In genomic region chr6:53630533-53631269, GRCh38 we compare ENCODE assay signal across 13 cellular contexts. TPM values are rescaled to one million over a fixed set of nuclear protein-coding genes. Genes with fewer than 3 reads are reported as not detected.
DNase-seq lines count a peak whose midpoint lies in the region; ATAC-seq, FAIRE-seq and TF ChIP-seq lines count a peak whose summit lies in the region.
"Had no signal": no experiment of that assay in that cellular context is flagged by ENCODE, and none has a peak within 500 bp of the region (broad histone marks: within the 10 kb centered on the region; RNA-seq: fewer than 3 reads in every experiment).

No MANE protein-coding gene starts in this region.

- peaks cover 43% of the 10 kb centered on the region for H3K4me1 ChIP-seq in RWPE2 (ENCODE audit: insufficient read depth, poor library complexity, severe bottlenecking)

- no peak overlapping the region for H3K4me3 ChIP-seq in RWPE2 (ENCODE audit: severe bottlenecking)
- H3K4me3 ChIP-seq in lower leg skin (ENCODE audit: low read depth, poor library complexity, severe bottlenecking), result no peak overlapping the region
- H3K4me3 ChIP-seq: gastrocnemius medialis had no signal

- DNase-seq in GM12891 (ENCODE audit: insufficient read length, low spot score), result no peak
- DNase-seq in RWPE2 (ENCODE audit: low spot score), result no peak
- no peak for DNase-seq in memory B cell (ENCODE audit: low spot score in 2 of 2)
- DNase-seq in lower leg skin (ENCODE audit: low spot score in 2 of 2), result no peak
- no peak for DNase-seq in ureter (ENCODE audit: low spot score)
- DNase-seq in kidney glomerular epithelial cell (lab: John Stamatoyannopoulos, UW), result no peak
- DNase-seq: DMS79, gastrocnemius medialis, NCI-H2029, NCI-H524 treated with DMSO at 0.1 percent for 48 hours had no signal

- intact Hi-C loops in lower leg skin (cut with DNase I; ENCODE audit: low total_unique reads), result no loop called here

- H3K4me3 Mint-ChIP-seq in memory B cell, result peak overlapping the region; percentile 56

- H3K9me3 ChIP-seq in RWPE2 (ENCODE audit: severe bottlenecking), result no peaks in the 10 kb centered on the region
- H3K9me3 ChIP-seq: gastrocnemius medialis had no signal

- no peak for TF ChIP-seq CTCF in RWPE2 (IDR thresholded peaks at IDR 0.05; ENCODE audit: poor library complexity, severe bottlenecking)
- TF ChIP-seq CTCF in lower leg skin (IDR thresholded peaks at IDR 0.05), result no peak

- H3K27me3 Mint-ChIP-seq in memory B cell, result peaks cover 3% of the 10 kb centered on the region

- H3K27ac Mint-ChIP-seq in memory B cell, result peak overlapping the region; percentile 78

- no peaks in the 10 kb centered on the region for H3K27me3 ChIP-seq in RWPE2 (ENCODE audit: insufficient read depth, poor library complexity, severe bottlenecking)
- H3K27me3 ChIP-seq: gastrocnemius medialis had no signal

- no peaks in the 10 kb centered on the region for H3K36me3 ChIP-seq in RWPE2 (ENCODE audit: low read depth)
- H3K36me3 ChIP-seq: gastrocnemius medialis had no signal

- 79 to 90% methylated on average over 6 of the region's 6 CpGs for WGBS in lower leg skin, 2 donors

- H3K36me3 Mint-ChIP-seq in memory B cell, result no peaks in the 10 kb centered on the region

- peak overlapping the region; percentile 99 for H3K27ac ChIP-seq in RWPE2 (ENCODE audit: poor library complexity, severe bottlenecking)

- no peak for FAIRE-seq in GM12891 (lab: Jason Lieb, UNC)

- TF ChIP-seq POLR2A in GM12891 (IDR thresholded peaks at IDR 0.05; ENCODE audit: low read depth, low read length) (no peak), lower leg skin (IDR thresholded peaks at IDR 0.05) (no peak)

- peak; percentile 66 for ATAC-seq in GM21723 (IDR thresholded peaks at IDR 0.05; ENCODE audit: unreplicated experiment)
- no peak for ATAC-seq in RWPE2 (ENCODE audit: low read depth)
- peak; percentile 43 for ATAC-seq in memory B cell (ENCODE audit: low read depth)
- no peak for ATAC-seq in GM18873 (IDR thresholded peaks at IDR 0.05; ENCODE audit: low FRiP score, unreplicated experiment)
- ATAC-seq: gastrocnemius medialis had no signal

- H3K4me1 Mint-ChIP-seq in memory B cell, result peaks cover 13% of the 10 kb centered on the region

- H3K9me3 Mint-ChIP-seq in memory B cell, result no peaks in the 10 kb centered on the region

TF ChIP-seq in GM12891, 5 proteins besides CTCF, POLR2A, EP300 and RAD21:
- TF ChIP-seq POLR2AphosphoS5 (IDR thresholded peaks at IDR 0.05; ENCODE audit: low read depth, low read length) (no peak), SPI1 (IDR thresholded peaks at IDR 0.05; ENCODE audit: low read depth, low read length) (0 out of 2 replicates have a peak, but pooled peaks have one; percentile 34)

RNA-seq across cellular contexts. Expression of gene KLHL31, which starts 34.9 kb away (rescaled TPM):
- polyA plus RNA-seq in GM12891 (2012; ENCODE audit: low read depth, missing spikeins), result not detected
- total RNA-seq in lower leg skin (1 to 10 TPM in 3 of 4 donors, under 1 TPM in 1; 0.32 to 4.1 (median 1.7) TPM), ureter (0.91 TPM)
- total RNA-seq: LHCN-M2 had no signal

Comparison
In these comparisons a context has a peak if more than half of its experiments do, and no peak if none do; other contexts are left out.
1. ATAC-seq: peak in GM21723 (single experiment) and memory B cell (single experiment); none in RWPE2 (single experiment) and GM18873 (single experiment).